In genomic region chr13:108155185-108156106, GRCh38 we compare ENCODE assay signal across 8 cellular contexts. TPM values are rescaled to one million over a fixed set of nuclear protein-coding genes. Genes with fewer than 3 reads are reported as not detected.
A peak's percentile ranks its signal among the peaks of the same experiment; 100 is the strongest.
DNase-seq lines count a peak whose midpoint lies in the region; ATAC-seq and TF ChIP-seq lines count a peak whose summit lies in the region.

No MANE protein-coding gene starts in this region.

- no peak for TF ChIP-seq EP300 in SK-N-SH (IDR thresholded peaks at IDR 0.05; ENCODE audit: borderline replicate concordance in 1 of 2, low read depth in 1 of 2, low read length in 1 of 2)

- H4K20me1 ChIP-seq in SK-N-SH (ENCODE audit: insufficient read depth) (no peaks in the 10 kb centered on the region), hepatocyte (ENCODE audit: insufficient read depth, poor library complexity, severe bottlenecking) (no peaks in the 10 kb centered on the region)

- DNase-seq in AML-193 (lab: John Stamatoyannopoulos, UW) (peak; percentile 30 to 35), LNCaP clone FGC (ENCODE audit: low read depth) (peak; percentile 2), SK-N-SH (peak; percentile 55), amniotic epithelial cell (ENCODE audit: low read depth) (peak; percentile 42), hepatocyte (ENCODE audit: low spot score) (peak; percentile 75), skeletal muscle cell (ENCODE audit: low read depth) (peak; percentile 5), 8988T (no peak)

- H3K9me3 ChIP-seq in SK-N-SH (no peaks in the 10 kb centered on the region), hepatocyte (ENCODE audit: low read depth) (no peaks in the 10 kb centered on the region)

- H3K9me2 ChIP-seq in SK-N-SH (no peaks in the 10 kb centered on the region), hepatocyte (replicated peaks; ENCODE audit: insufficient read depth) (no peaks in the 10 kb centered on the region)

- H2AFZ ChIP-seq in SK-N-SH (ENCODE audit: low read depth) (no peak overlapping the region), hepatocyte (no peak overlapping the region)

- POLR2A ChIA-PET in SK-N-SH (lab: Yijun Ruan, JAX), result no interaction called here

- peak; percentile 82 for ATAC-seq in GM19351 (IDR thresholded peaks at IDR 0.05; ENCODE audit: unreplicated experiment)

- H3K4me2 ChIP-seq in SK-N-SH, result no peak overlapping the region
- H3K4me2 ChIP-seq in hepatocyte, result peak overlapping the region; percentile 59

- CTCF ChIA-PET in SK-N-SH (lab: Yijun Ruan, JAX), result interaction anchor here (0.5 to 3.9 kb wide), 62 partner anchors 10 to 1453 kb away, joined by 3 to 48 read pairs (median 3); partner anchors contain the start of gene TNFSF13B

- H3K79me2 ChIP-seq in SK-N-SH (ENCODE audit: insufficient read depth) (no peaks in the 10 kb centered on the region), hepatocyte (no peaks in the 10 kb centered on the region)

- H3K4me1 ChIP-seq in SK-N-SH (ENCODE audit: control insufficient read depth in 1 of 2, insufficient read depth in 2 of 2, low read depth in 1 of 2, low read length in 1 of 2) (no peaks in the 10 kb centered on the region), hepatocyte (ENCODE audit: insufficient read depth) (peaks cover 9% of the 10 kb centered on the region)

- no peak overlapping the region for H3K9ac ChIP-seq in SK-N-SH

- peak; percentile 87 for TF ChIP-seq RAD21 in SK-N-SH (IDR thresholded peaks at IDR 0.05; ENCODE audit: low read length)

- TF ChIP-seq CTCF in LNCaP clone FGC (IDR thresholded peaks at IDR 0.05; ENCODE audit: control insufficient read depth, extremely low read depth, insufficient read depth) (peak; percentile 69), SK-N-SH (IDR thresholded peaks at IDR 0.05) (peak; percentile 95), hepatocyte (IDR thresholded peaks at IDR 0.05; ENCODE audit: poor library complexity) (peak; percentile 91)

- no peak overlapping the region for H3K4me3 ChIP-seq in LNCaP clone FGC (ENCODE audit: low read depth, low read length)
- peak overlapping the region in 1 of 2 experiments; percentile 48; a peak in 1 of 4 replicates for H3K4me3 ChIP-seq in SK-N-SH (ENCODE audit: low read depth in 2 of 2, low read length in 1 of 2)
- H3K4me3 ChIP-seq in hepatocyte, result no peak overlapping the region
- no peak overlapping the region for H3K4me3 ChIP-seq in skeletal muscle cell (ENCODE audit: low read depth, low read length)

- 40% methylated on average over 16 of the region's 16 CpGs for WGBS in SK-N-SH (ENCODE audit: low lambda C conversion rate)
- 48% methylated on average over 16 of the region's 16 CpGs for WGBS in hepatocyte (ENCODE audit: low lambda C conversion rate, missing lambda C conversion rate)

- H3K27ac ChIP-seq in SK-N-SH (ENCODE audit: low read depth in 2 of 2, low read length in 1 of 2) (no peak overlapping the region), hepatocyte (peak overlapping the region; percentile 91)

- H3F3A ChIP-seq in SK-N-SH (replicated peaks; ENCODE audit: insufficient read depth), result no peaks in the 10 kb centered on the region

- no peaks in the 10 kb centered on the region for H3K36me3 ChIP-seq in SK-N-SH (replicated peaks in 1 of 2; ENCODE audit: control insufficient read depth in 1 of 2, insufficient read depth in 2 of 2, low read length in 1 of 2)
- no peaks in the 10 kb centered on the region for H3K36me3 ChIP-seq in hepatocyte (replicated peaks; ENCODE audit: insufficient read depth, low read depth)

- no peaks in the 10 kb centered on the region for H3K27me3 ChIP-seq in SK-N-SH (ENCODE audit: insufficient read depth)
- H3K27me3 ChIP-seq in hepatocyte, result no peaks in the 10 kb centered on the region

TF ChIP-seq in SK-N-SH, 30 proteins besides CTCF, POLR2A, EP300 and RAD21:
- TF ChIP-seq SMC3 (IDR thresholded peaks at IDR 0.05; ENCODE audit: low read depth, low read length) (peak; percentile 74), SIN3A (IDR thresholded peaks at IDR 0.05; ENCODE audit: borderline replicate concordance, low read depth, low read length) (no peak)

RNA-seq across cellular contexts. Expression of gene LIG4, which starts 59.9 kb away (rescaled TPM):
- 3.3 and 4.7 TPM in 2 replicates for polyA plus RNA-seq in SK-N-SH (2012; rRNA removed)
- polyA plus RNA-seq in SK-N-SH (2012; cell fraction: cytosol; rRNA removed), result 5.5 and 6.8 TPM in 2 replicates
- polyA plus RNA-seq in SK-N-SH (2012; cell fraction: nucleus; rRNA removed), result 3.6 and 6.9 TPM in 2 replicates
- total RNA-seq in hepatocyte, result 18.8 and 19.2 TPM in 2 replicates
- 5.3 and 6.1 TPM in 2 replicates for polyA plus RNA-seq in hepatocyte
